In genomic region chr6:10850728-10851127, GRCh38 we compare ENCODE assay signal across 38 cellular contexts. TPM values are rescaled to one million over a fixed set of nuclear protein-coding genes. Genes with fewer than 3 reads are reported as not detected.
"Had no signal": no experiment of that assay in that cellular context is flagged by ENCODE, and none has a peak within 500 bp of the region (broad histone marks: within the 10 kb centered on the region; RNA-seq: fewer than 3 reads in every experiment).

No MANE protein-coding gene starts in this region.

- H3K4me1 ChIP-seq: gastroesophageal sphincter, pancreas, spleen, tibial artery had no signal

- H2AFZ ChIP-seq: hepatocyte had no signal

- H3K4me2 ChIP-seq: hepatocyte had no signal

- DNase-seq: activated CD4-positive, alpha-beta memory T cell treated with anti-CD3 and anti-CD28 coated beads for 36 hours; activated CD4-positive, alpha-beta T cell treated with anti-CD3 and anti-CD28 coated beads, Interleukin-2, amount 10 ng/mL, durations not matched to agents 24 days and 14 days; activated CD8-positive, alpha-beta memory T cell treated with anti-CD3 and anti-CD28 coated beads, Interleukin-2, amount 50 U/mL, for 4 hours; activated effector memory CD4-positive, alpha-beta T cell treated with anti-CD3 and anti-CD28 coated beads, Interleukin-2, amount 50 U/mL, for 16 hours; activated naive CD4-positive, alpha-beta T cell treated with anti-CD3 and anti-CD28 coated beads, Interleukin-2, amount 10 ng/mL, durations not matched to agents 7 days and 5 days; activated T-cell treated with anti-CD3 and anti-CD28 coated beads, Interleukin-2, amount 50 U/mL, for 1 hour; amniotic stem cell; brain microvascular endothelial cell; dorsolateral prefrontal cortex; effector memory CD8-positive, alpha-beta T cell; islet precursor cell; left ventricle myocardium superior; naive B cell; nucleus accumbens; pancreas; right cardiac atrium; spleen; stimulated activated naive CD4-positive, alpha-beta T cell; tibial artery; WERI-Rb-1 had no signal

- H3K36me3 ChIP-seq: brain microvascular endothelial cell, gastroesophageal sphincter, pancreas, spleen, suprapubic skin, WERI-Rb-1 had no signal

- H3K27ac Mint-ChIP-seq: activated CD4-positive, alpha-beta memory T cell treated with anti-CD3 and anti-CD28 coated beads for 36 hours; activated CD4-positive, alpha-beta T cell treated with anti-CD3 and anti-CD28 coated beads, Interleukin-2, amount 10 ng/mL, durations not matched to agents 24 days and 14 days; activated naive CD4-positive, alpha-beta T cell treated with anti-CD3 and anti-CD28 coated beads, Interleukin-2, amount 10 ng/mL, durations not matched to agents 7 days and 5 days; activated T-helper 1 cell treated with anti-CD3 and anti-CD28 coated beads, Interleukin-12 subunit alpha, Interleukin-12 subunit beta, Interleukin-2, Interleukin-4 antibody, amounts not matched to agents 30 ng/mL and 10 ng/mL and 1 ng/mL, durations not matched to agents 14 hours and 24 hours and 36 hours; effector memory CD8-positive, alpha-beta T cell; mesothelial cell of epicardium; T-helper 2 cell treated with Interferon-gamma antibody and Interleukin-4, amounts not matched to agents 5 μg/mL and 100 μg/mL, for 36 hours had no signal

- H3K4me3 Mint-ChIP-seq: activated CD4-positive, alpha-beta memory T cell treated with anti-CD3 and anti-CD28 coated beads for 36 hours; activated CD4-positive, alpha-beta T cell treated with anti-CD3 and anti-CD28 coated beads, Interleukin-2, amount 10 ng/mL, durations not matched to agents 24 days and 14 days; activated naive CD4-positive, alpha-beta T cell treated with anti-CD3 and anti-CD28 coated beads, Interleukin-2, amount 10 ng/mL, durations not matched to agents 7 days and 5 days; activated T-helper 1 cell treated with anti-CD3 and anti-CD28 coated beads, Interleukin-12 subunit alpha, Interleukin-12 subunit beta, Interleukin-2, Interleukin-4 antibody, amounts not matched to agents 30 ng/mL and 10 ng/mL and 1 ng/mL, durations not matched to agents 14 hours and 24 hours and 36 hours; effector memory CD8-positive, alpha-beta T cell; mesothelial cell of epicardium; naive B cell; T-helper 2 cell treated with Interferon-gamma antibody and Interleukin-4, amounts not matched to agents 5 μg/mL and 100 μg/mL, for 36 hours had no signal

- H3K27me3 ChIP-seq: brain microvascular endothelial cell, dorsolateral prefrontal cortex, gastroesophageal sphincter, hepatocyte, pancreas, spleen, suprapubic skin, tibial artery had no signal

- H3K27ac ChIP-seq: brain microvascular endothelial cell, coronary artery, dorsolateral prefrontal cortex, gastroesophageal sphincter, hepatocyte, pancreas, spleen, suprapubic skin, tibial artery, WERI-Rb-1 had no signal

- H3K4me3 ChIP-seq: coronary artery, dorsolateral prefrontal cortex, gastroesophageal sphincter, hepatocyte, pancreas, spleen, suprapubic skin, tibial artery had no signal

- H3K79me2 ChIP-seq: hepatocyte had no signal

- H3K9me3 ChIP-seq: pancreas had no signal

- H3K27me3 Mint-ChIP-seq: activated CD4-positive, alpha-beta T cell treated with anti-CD3 and anti-CD28 coated beads, Interleukin-2, amount 10 ng/mL, durations not matched to agents 24 days and 14 days had no signal

- H3K4me1 Mint-ChIP-seq: mesothelial cell of epicardium had no signal

- H3K36me3 Mint-ChIP-seq: activated CD4-positive, alpha-beta memory T cell treated with anti-CD3 and anti-CD28 coated beads for 36 hours had no signal

RNA-seq across cellular contexts. Expression of gene MAK, which starts 12.4 kb away (rescaled TPM):
- total RNA-seq: fibroblast of lung, fibroblast of villous mesenchyme, hepatocyte had no signal
- polyA plus RNA-seq: neural cell had no signal

RNA-seq across cellular contexts. Expression of gene GCM2, which starts 31.1 kb away (rescaled TPM):
- total RNA-seq: activated CD4-positive, alpha-beta memory T cell treated with anti-CD3 and anti-CD28 coated beads for 36 hours; activated CD4-positive, alpha-beta T cell treated with anti-CD3 and anti-CD28 coated beads, Interleukin-2, amount 10 ng/mL, durations not matched to agents 24 days and 14 days; activated CD8-positive, alpha-beta memory T cell treated with anti-CD3 and anti-CD28 coated beads for 36 hours; activated T-helper 1 cell treated with anti-CD3 and anti-CD28 coated beads, Interleukin-12 subunit alpha, Interleukin-12 subunit beta, Interleukin-2, Interleukin-4 antibody, amounts not matched to agents 30 ng/mL and 10 ng/mL and 1 ng/mL, durations not matched to agents 14 hours and 24 hours and 36 hours; astrocyte; cardiac septum; cerebellum; dorsolateral prefrontal cortex; fibroblast of lung; fibroblast of villous mesenchyme; gastroesophageal sphincter; hepatocyte; left ventricle myocardium superior; lung microvascular endothelial cell; mesothelial cell of epicardium; pancreas; pulmonary artery endothelial cell; right cardiac atrium; spleen; suprapubic skin; urinary bladder had no signal
- polyA plus RNA-seq: esophagus, fibroblast of lung, neural cell, pancreas, right cardiac atrium, spleen, urinary bladder had no signal

RNA-seq across cellular contexts. Expression of gene SYCP2L, which starts 36.1 kb away (rescaled TPM):
- total RNA-seq: activated CD4-positive, alpha-beta T cell treated with anti-CD3 and anti-CD28 coated beads, Interleukin-2, amount 10 ng/mL, durations not matched to agents 24 days and 14 days; activated CD8-positive, alpha-beta memory T cell treated with anti-CD3 and anti-CD28 coated beads for 36 hours; activated T-helper 1 cell treated with anti-CD3 and anti-CD28 coated beads, Interleukin-12 subunit alpha, Interleukin-12 subunit beta, Interleukin-2, Interleukin-4 antibody, amounts not matched to agents 30 ng/mL and 10 ng/mL and 1 ng/mL, durations not matched to agents 14 hours and 24 hours and 36 hours; fibroblast of villous mesenchyme; lung microvascular endothelial cell; pulmonary artery endothelial cell had no signal
- polyA plus RNA-seq: fibroblast of lung had no signal
